8 cellular contexts compared by ENCODE assay signal in genomic region chr6:31901415-31901952, GRCh38. TPM values are rescaled to one million over a fixed set of nuclear protein-coding genes. Genes with fewer than 3 reads are reported as not detected.
DNase-seq lines count a peak whose midpoint lies in the region; ATAC-seq, FAIRE-seq and TF ChIP-seq lines count a peak whose summit lies in the region.

No MANE protein-coding gene starts in this region.

- TF ChIP-seq CTCF in AG10803 (conservative IDR thresholded peaks at IDR 0.05; ENCODE audit: low read length) (no peak), adrenal gland (IDR thresholded peaks at IDR 0.05) (no peak), prostate gland (IDR thresholded peaks at IDR 0.05) (no peak)

- H3K36me3 ChIP-seq in SJCRH30 (no peaks in the 10 kb centered on the region), adrenal gland (replicated peaks in 1 of 2) (no peaks in the 10 kb centered on the region), prostate gland (no peaks in the 10 kb centered on the region)

- 0 out of 2 replicates have a peak, but pooled peaks have one; percentile 16 for TF ChIP-seq POLR2A in H54 (IDR thresholded peaks at IDR 0.05; ENCODE audit: low read depth, low read length)
- TF ChIP-seq POLR2A in adrenal gland (IDR thresholded peaks at IDR 0.05): no peak
- peak; percentile 9 for TF ChIP-seq POLR2A in prostate gland (IDR thresholded peaks at IDR 0.05)

- H3K9me3 ChIP-seq in SJCRH30 (replicated peaks): no peaks in the 10 kb centered on the region
- H3K9me3 ChIP-seq in adrenal gland (replicated peaks in 1 of 3): no peaks in the 10 kb centered on the region
- no peaks in the 10 kb centered on the region for H3K9me3 ChIP-seq in right cardiac atrium (ENCODE audit: control insufficient read depth, low read length)
- H3K9me3 ChIP-seq in prostate gland: no peaks in the 10 kb centered on the region

- H3K4me3 ChIP-seq in AG10803 (ENCODE audit: low read length): peak overlapping the region; percentile 69
- H3K4me3 ChIP-seq in SJCRH30: peak overlapping the region; percentile 58
- H3K4me3 ChIP-seq in adrenal gland: peak overlapping the region in 3 of 4 donors; percentile 26 to 86 (median 79)
- H3K4me3 ChIP-seq in right cardiac atrium (ENCODE audit: low read length): peak overlapping the region; percentile 78
- peak overlapping the region; percentile 59 to 68 for H3K4me3 ChIP-seq in prostate gland

- H3K27ac ChIP-seq in SJCRH30: no peak overlapping the region
- peak overlapping the region; percentile 45 to 90 (median 72) for H3K27ac ChIP-seq in adrenal gland
- peak overlapping the region; percentile 77 for H3K27ac ChIP-seq in right cardiac atrium (ENCODE audit: low read length)
- peak overlapping the region; percentile 82 to 90 for H3K27ac ChIP-seq in prostate gland

- intact Hi-C loops in adrenal gland (cut with DNase I): loop anchor here (5.0 kb wide), 1 partner anchor 51 kb away; no protein-coding TSS in a partner anchor
- intact Hi-C loops in right cardiac atrium (cut with DNase I): loop anchor here in 3 of 4 donors (5.0 to 10.0 kb wide), 2 partner anchors 53 to 56 kb away; partner anchors contain the start of genes NELFE (in 3 of the 3) and SKIC2 (in 3 of the 3)
- intact Hi-C loops in prostate gland (cut with DNase I): loop anchor here (10.0 kb wide), 1 partner anchor 253 kb away; the partner anchor contains the start of genes PPT2 and PRRT1

- DNase-seq in AG10803 (ENCODE audit: low read depth): peak; percentile 45
- DNase-seq in H54 (ENCODE audit: insufficient read length, low spot score): peak; percentile 55
- DNase-seq in SJCRH30: peak; percentile 54 to 55
- DNase-seq in adrenal gland: peak; percentile 69 to 83 (median 78)
- peak in 2 of 3 donors; percentile 74 to 89 for DNase-seq in right cardiac atrium
- DNase-seq in prostate gland (ENCODE audit: low spot score): peak; percentile 48

- no peaks in the 10 kb centered on the region for H3K4me1 ChIP-seq in SJCRH30
- peaks cover 11 to 42% of the 10 kb centered on the region in 2 donors for H3K4me1 ChIP-seq in adrenal gland (replicated peaks in 1 of 2)
- peaks cover 9% of the 10 kb centered on the region for H3K4me1 ChIP-seq in right cardiac atrium (ENCODE audit: control insufficient read depth, insufficient read depth, low read length)
- H3K4me1 ChIP-seq in prostate gland (replicated peaks): peaks cover 5% of the 10 kb centered on the region

- no peak for FAIRE-seq in H54 (lab: Jason Lieb, UNC)

- peak; percentile 43 to 47 for ATAC-seq in right cardiac atrium
- ATAC-seq in HG03342 (IDR thresholded peaks at IDR 0.05; ENCODE audit: unreplicated experiment): no peak
- no peak for ATAC-seq in HG03025 (IDR thresholded peaks at IDR 0.05; ENCODE audit: low FRiP score, unreplicated experiment)

- 0 to 2% (median 0%) methylated on average over 12 to 45 of the region's 45 CpGs for WGBS in adrenal gland, 4 donors
- under 1% methylated on average over 45 of the region's 45 CpGs for WGBS in right cardiac atrium
- 2% methylated on average over 44 of the region's 45 CpGs for WGBS in prostate gland

- H3K27me3 ChIP-seq in SJCRH30: no peaks in the 10 kb centered on the region
- no peaks in the 10 kb centered on the region for H3K27me3 ChIP-seq in adrenal gland
- no peaks in the 10 kb centered on the region for H3K27me3 ChIP-seq in right cardiac atrium (ENCODE audit: control insufficient read depth, insufficient read depth)
- H3K27me3 ChIP-seq in prostate gland (replicated peaks; ENCODE audit: insufficient read depth): no peaks in the 10 kb centered on the region

RNA-seq across cellular contexts. Expression of gene ZBTB12, which starts 0.4 kb away (rescaled TPM):
- 4.8 and 5.4 TPM in 2 replicates for total RNA-seq in SJCRH30 (2014; rRNA removed; shearing (Covaris generic))
- total RNA-seq in adrenal gland: 10 to 100 TPM in 1 of 8 donors, 1 to 10 TPM in 5, under 1 TPM in 2; 0.69 to 14.5 (median 2.5) TPM
- polyA plus RNA-seq in adrenal gland: 1 to 10 TPM; 1.7 to 4.8 (median 2.6) TPM
- total RNA-seq in right cardiac atrium: 1 to 10 TPM; 1.6 to 5.0 (median 3.4) TPM
- polyA plus RNA-seq in right cardiac atrium: 2.4 TPM
- total RNA-seq in prostate gland: 1 to 10 TPM; 3.8 to 4.1 TPM

RNA-seq across cellular contexts. Expression of gene EHMT2, which starts 4.0 kb away (rescaled TPM):
- 42.1 and 48.4 TPM in 2 replicates for total RNA-seq in SJCRH30 (2014; rRNA removed; shearing (Covaris generic))
- total RNA-seq in adrenal gland: 10 to 100 TPM; 25.1 to 67.6 (median 49.9) TPM
- 100 to 1,000 TPM in 1 of 3 donors, 10 to 100 TPM in 2; 16.8 to 107 (median 59.4) TPM for polyA plus RNA-seq in adrenal gland
- 10 to 100 TPM; 13.5 to 24.0 (median 20.0) TPM for total RNA-seq in right cardiac atrium
- polyA plus RNA-seq in right cardiac atrium: 15.7 TPM
- 10 to 100 TPM; 53.6 to 92.8 TPM for total RNA-seq in prostate gland

RNA-seq across cellular contexts. Expression of gene SLC44A4, which starts 22.7 kb away (rescaled TPM):
- 0.12 TPM in 1 of 2 replicates, not detected in the other for total RNA-seq in SJCRH30 (2014; rRNA removed; shearing (Covaris generic))
- 10 to 100 TPM in 7 of 8 donors, 1 to 10 TPM in 1; 9.1 to 30.1 (median 16.6) TPM for total RNA-seq in adrenal gland
- polyA plus RNA-seq in adrenal gland: 1 to 10 TPM; 4.7 to 7.7 (median 5.1) TPM
- not detected for total RNA-seq in right cardiac atrium
- 0.05 TPM for polyA plus RNA-seq in right cardiac atrium
- 100 to 1,000 TPM; 125 to 332 TPM for total RNA-seq in prostate gland

RNA-seq across cellular contexts. Expression of gene C2, which starts 26.0 kb away (rescaled TPM):
- total RNA-seq in SJCRH30 (2014; rRNA removed; shearing (Covaris generic)): 1.2 and 1.5 TPM in 2 replicates
- total RNA-seq in adrenal gland (100 to 1,000 TPM in 1 of 8 donors, 10 to 100 TPM in 7; 17.3 to 107 (median 46.2) TPM), right cardiac atrium (10 to 100 TPM; 10.9 to 19.8 (median 12.0) TPM), prostate gland (10 to 100 TPM in 1 of 2 donors, 1 to 10 TPM in 1; 7.9 to 16.0 TPM)
- polyA plus RNA-seq in adrenal gland (10 to 100 TPM; 13.3 to 25.0 (median 19.0) TPM), right cardiac atrium (3.0 TPM)

RNA-seq across cellular contexts. Expression of gene NEU1, which starts 38.9 kb away (rescaled TPM):
- 21.2 and 23.3 TPM in 2 replicates for total RNA-seq in SJCRH30 (2014; rRNA removed; shearing (Covaris generic))
- total RNA-seq in adrenal gland: 100 to 1,000 TPM; 101 to 178 (median 118) TPM
- 10 to 100 TPM; 57.8 to 94.7 (median 85.9) TPM for polyA plus RNA-seq in adrenal gland
- 10 to 100 TPM; 18.5 to 28.2 (median 22.7) TPM for total RNA-seq in right cardiac atrium
- polyA plus RNA-seq in right cardiac atrium: 26.0 TPM
- 100 to 1,000 TPM in 1 of 2 donors, 10 to 100 TPM in 1; 88.4 to 117 TPM for total RNA-seq in prostate gland

Comparison
In these comparisons a context has a peak if more than half of its experiments do, and no peak if none do; other contexts are left out.
1. POLR2A ChIP-seq: peak in H54 (single experiment) and prostate gland (single experiment); none in adrenal gland (0 of 2).
2. ATAC-seq: peak in right cardiac atrium (2 of 2); none in HG03342 (single experiment) and HG03025 (single experiment).
3. Peak in every context shown above with its lines, with median percentiles within 50 percentile points of each other: DNase-seq and H3K4me3 ChIP-seq.